ENCODE assay signal across 1 cellular context in the genomic region with DNA sequence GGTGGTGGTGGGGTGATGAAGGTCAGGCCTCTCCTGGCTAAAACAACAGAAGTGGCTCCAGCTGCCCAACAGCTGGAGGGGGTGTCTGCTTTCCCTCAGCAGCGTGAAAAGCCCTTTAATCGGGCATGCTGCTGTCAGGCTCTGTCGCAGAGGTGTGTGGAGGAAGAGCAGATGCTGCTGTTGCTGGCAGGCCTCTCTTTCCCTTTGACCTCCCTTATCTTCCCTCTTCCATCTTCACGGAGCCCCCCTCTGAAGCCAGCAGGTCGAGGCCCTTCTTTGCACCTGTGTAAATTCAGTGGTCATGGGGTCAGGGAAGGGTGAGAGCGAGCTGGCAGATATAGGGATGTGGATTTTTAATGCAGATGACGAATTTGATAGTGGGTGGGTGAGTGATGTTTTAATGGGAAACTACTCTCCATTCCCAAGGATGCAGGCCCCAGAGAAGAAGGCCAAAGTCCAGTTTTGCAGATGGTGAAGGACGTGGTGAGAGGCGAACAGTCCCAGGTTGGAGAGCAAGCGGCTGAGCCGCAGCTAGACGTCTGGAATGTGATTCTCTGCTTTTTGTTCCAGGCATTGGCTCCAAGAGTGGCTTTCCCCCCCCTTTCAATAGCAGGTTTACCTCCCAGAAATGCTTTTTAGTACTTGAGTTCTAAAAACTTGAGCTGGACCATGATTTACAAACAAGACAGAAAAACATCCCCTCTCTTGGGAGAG.
TF ChIP-seq lines count a peak whose summit lies in the region.

No MANE protein-coding gene starts in this region.

TF ChIP-seq in HepG2, 621 proteins besides CTCF, POLR2A, EP300 and RAD21 (continued from another document and continues in another):
- TF ChIP-seq, protein P1, sequence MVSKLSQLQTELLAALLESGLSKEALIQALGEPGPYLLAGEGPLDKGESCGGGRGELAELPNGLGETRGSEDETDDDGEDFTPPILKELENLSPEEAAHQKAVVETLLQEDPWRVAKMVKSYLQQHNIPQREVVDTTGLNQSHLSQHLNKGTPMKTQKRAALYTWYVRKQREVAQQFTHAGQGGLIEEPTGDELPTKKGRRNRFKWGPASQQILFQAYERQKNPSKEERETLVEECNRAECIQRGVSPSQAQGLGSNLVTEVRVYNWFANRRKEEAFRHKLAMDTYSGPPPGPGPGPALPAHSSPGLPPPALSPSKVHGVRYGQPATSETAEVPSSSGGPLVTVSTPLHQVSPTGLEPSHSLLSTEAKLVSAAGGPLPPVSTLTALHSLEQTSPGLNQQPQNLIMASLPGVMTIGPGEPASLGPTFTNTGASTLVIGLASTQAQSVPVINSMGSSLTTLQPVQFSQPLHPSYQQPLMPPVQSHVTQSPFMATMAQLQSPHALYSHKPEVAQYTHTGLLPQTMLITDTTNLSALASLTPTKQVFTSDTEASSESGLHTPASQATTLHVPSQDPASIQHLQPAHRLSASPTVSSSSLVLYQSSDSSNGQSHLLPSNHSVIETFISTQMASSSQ (IDR thresholded peaks at IDR 0.05; ENCODE audit: low read depth) = no peak
- TF ChIP-seq, protein P1 (CRISPR knock-in tag; IDR thresholded peaks at IDR 0.05; ENCODE audit: borderline replicate concordance) = 0 out of 2 replicates have a peak, but pooled peaks have one; percentile 4
- TF ChIP-seq, protein P2, sequence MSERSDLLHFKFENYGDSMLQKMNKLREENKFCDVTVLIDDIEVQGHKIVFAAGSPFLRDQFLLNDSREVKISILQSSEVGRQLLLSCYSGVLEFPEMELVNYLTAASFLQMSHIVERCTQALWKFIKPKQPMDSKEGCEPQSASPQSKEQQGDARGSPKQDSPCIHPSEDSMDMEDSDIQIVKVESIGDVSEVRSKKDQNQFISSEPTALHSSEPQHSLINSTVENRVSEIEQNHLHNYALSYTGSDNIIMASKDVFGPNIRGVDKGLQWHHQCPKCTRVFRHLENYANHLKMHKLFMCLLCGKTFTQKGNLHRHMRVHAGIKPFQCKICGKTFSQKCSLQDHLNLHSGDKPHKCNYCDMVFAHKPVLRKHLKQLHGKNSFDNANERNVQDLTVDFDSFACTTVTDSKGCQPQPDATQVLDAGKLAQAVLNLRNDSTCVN (CRISPR knock-in tag; IDR thresholded peaks at IDR 0.05; ENCODE audit: borderline replicate concordance) = peak; percentile 17; the same call in 1 of the 2 replicates
- TF ChIP-seq RARA (CRISPR knock-in tag; IDR thresholded peaks at IDR 0.05) (peak; percentile 62), ZBTB7B (CRISPR knock-in tag; IDR thresholded peaks at IDR 0.05) (0 out of 2 replicates have a peak, but pooled peaks have one; percentile 38), ZNF709 (CRISPR knock-in tag; IDR thresholded peaks at IDR 0.05) (peak; percentile 39; the same call in 1 of the 2 replicates), TBX2 (CRISPR knock-in tag; IDR thresholded peaks at IDR 0.05; ENCODE audit: borderline replicate concordance) (peak; percentile 32; the same call in 1 of the 2 replicates), RXRB (CRISPR knock-in tag; IDR thresholded peaks at IDR 0.05; ENCODE audit: borderline replicate concordance) (0 out of 2 replicates have a peak, but pooled peaks have one; percentile 8), HOXA3 (CRISPR knock-in tag; IDR thresholded peaks at IDR 0.05) (peak; percentile 30; the same call in 1 of the 2 replicates), KDM5B (CRISPR knock-in tag; IDR thresholded peaks at IDR 0.05; ENCODE audit: borderline replicate concordance) (peak; percentile 37; the same call in 1 of the 2 replicates), ZNF746 (CRISPR knock-in tag; IDR thresholded peaks at IDR 0.05) (no peak), TAF1 (CRISPR knock-in tag; IDR thresholded peaks at IDR 0.05) (0 out of 2 replicates have a peak, but pooled peaks have one; percentile 3), ZBTB7A (CRISPR knock-in tag; IDR thresholded peaks at IDR 0.05) (0 out of 2 replicates have a peak, but pooled peaks have one; percentile 15), ZNF337 (CRISPR knock-in tag; IDR thresholded peaks at IDR 0.05; ENCODE audit: borderline replicate concordance, low read depth) (no peak), ZNF557 (CRISPR knock-in tag; IDR thresholded peaks at IDR 0.05) (0 out of 2 replicates have a peak, but pooled peaks have one; percentile 27), NR2F6 (IDR thresholded peaks at IDR 0.05) (peak; percentile 57), NR2F6 (CRISPR knock-in tag; IDR thresholded peaks at IDR 0.05) (peak; percentile 47; the same call in 1 of the 2 replicates), HES4 (CRISPR knock-in tag; IDR thresholded peaks at IDR 0.05; ENCODE audit: borderline replicate concordance) (peak; percentile 28; the same call in 1 of the 2 replicates), SALL1 (CRISPR knock-in tag; IDR thresholded peaks at IDR 0.05) (0 out of 2 replicates have a peak, but pooled peaks have one; percentile 2), HDAC1 (CRISPR knock-in tag; IDR thresholded peaks at IDR 0.05) (peak; percentile 33; the same call in 1 of the 2 replicates), SP140L (CRISPR knock-in tag; IDR thresholded peaks at IDR 0.05; ENCODE audit: borderline replicate concordance) (no peak), ZMYM4 (CRISPR knock-in tag; IDR thresholded peaks at IDR 0.05) (peak; percentile 39; the same call in 1 of the 2 replicates)
- TF ChIP-seq, protein P3, sequence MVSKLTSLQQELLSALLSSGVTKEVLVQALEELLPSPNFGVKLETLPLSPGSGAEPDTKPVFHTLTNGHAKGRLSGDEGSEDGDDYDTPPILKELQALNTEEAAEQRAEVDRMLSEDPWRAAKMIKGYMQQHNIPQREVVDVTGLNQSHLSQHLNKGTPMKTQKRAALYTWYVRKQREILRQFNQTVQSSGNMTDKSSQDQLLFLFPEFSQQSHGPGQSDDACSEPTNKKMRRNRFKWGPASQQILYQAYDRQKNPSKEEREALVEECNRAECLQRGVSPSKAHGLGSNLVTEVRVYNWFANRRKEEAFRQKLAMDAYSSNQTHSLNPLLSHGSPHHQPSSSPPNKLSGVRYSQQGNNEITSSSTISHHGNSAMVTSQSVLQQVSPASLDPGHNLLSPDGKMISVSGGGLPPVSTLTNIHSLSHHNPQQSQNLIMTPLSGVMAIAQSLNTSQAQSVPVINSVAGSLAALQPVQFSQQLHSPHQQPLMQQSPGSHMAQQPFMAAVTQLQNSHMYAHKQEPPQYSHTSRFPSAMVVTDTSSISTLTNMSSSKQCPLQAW (CRISPR knock-in tag; IDR thresholded peaks at IDR 0.05) = 0 out of 2 replicates have a peak, but pooled peaks have one; percentile 48
- TF ChIP-seq, protein P4, sequence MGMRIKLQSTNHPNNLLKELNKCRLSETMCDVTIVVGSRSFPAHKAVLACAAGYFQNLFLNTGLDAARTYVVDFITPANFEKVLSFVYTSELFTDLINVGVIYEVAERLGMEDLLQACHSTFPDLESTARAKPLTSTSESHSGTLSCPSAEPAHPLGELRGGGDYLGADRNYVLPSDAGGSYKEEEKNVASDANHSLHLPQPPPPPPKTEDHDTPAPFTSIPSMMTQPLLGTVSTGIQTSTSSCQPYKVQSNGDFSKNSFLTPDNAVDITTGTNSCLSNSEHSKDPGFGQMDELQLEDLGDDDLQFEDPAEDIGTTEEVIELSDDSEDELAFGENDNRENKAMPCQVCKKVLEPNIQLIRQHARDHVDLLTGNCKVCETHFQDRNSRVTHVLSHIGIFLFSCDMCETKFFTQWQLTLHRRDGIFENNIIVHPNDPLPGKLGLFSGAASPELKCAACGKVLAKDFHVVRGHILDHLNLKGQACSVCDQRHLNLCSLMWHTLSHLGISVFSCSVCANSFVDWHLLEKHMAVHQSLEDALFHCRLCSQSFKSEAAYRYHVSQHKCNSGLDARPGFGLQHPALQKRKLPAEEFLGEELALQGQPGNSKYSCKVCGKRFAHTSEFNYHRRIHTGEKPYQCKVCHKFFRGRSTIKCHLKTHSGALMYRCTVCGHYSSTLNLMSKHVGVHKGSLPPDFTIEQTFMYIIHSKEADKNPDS (CRISPR knock-in tag; IDR thresholded peaks at IDR 0.05) = no peak
- TF ChIP-seq, protein P5, sequence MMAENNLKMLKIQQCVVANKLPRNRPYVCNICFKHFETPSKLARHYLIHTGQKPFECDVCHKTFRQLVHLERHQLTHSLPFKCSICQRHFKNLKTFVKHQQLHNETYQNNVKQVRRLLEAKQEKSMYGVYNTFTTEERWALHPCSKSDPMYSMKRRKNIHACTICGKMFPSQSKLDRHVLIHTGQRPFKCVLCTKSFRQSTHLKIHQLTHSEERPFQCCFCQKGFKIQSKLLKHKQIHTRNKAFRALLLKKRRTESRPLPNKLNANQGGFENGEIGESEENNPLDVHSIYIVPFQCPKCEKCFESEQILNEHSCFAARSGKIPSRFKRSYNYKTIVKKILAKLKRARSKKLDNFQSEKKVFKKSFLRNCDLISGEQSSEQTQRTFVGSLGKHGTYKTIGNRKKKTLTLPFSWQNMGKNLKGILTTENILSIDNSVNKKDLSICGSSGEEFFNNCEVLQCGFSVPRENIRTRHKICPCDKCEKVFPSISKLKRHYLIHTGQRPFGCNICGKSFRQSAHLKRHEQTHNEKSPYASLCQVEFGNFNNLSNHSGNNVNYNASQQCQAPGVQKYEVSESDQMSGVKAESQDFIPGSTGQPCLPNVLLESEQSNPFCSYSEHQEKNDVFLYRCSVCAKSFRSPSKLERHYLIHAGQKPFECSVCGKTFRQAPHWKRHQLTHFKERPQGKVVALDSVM (CRISPR knock-in tag; IDR thresholded peaks at IDR 0.05) = 0 out of 2 replicates have a peak, but pooled peaks have one; percentile 25
- TF ChIP-seq, protein P6, sequence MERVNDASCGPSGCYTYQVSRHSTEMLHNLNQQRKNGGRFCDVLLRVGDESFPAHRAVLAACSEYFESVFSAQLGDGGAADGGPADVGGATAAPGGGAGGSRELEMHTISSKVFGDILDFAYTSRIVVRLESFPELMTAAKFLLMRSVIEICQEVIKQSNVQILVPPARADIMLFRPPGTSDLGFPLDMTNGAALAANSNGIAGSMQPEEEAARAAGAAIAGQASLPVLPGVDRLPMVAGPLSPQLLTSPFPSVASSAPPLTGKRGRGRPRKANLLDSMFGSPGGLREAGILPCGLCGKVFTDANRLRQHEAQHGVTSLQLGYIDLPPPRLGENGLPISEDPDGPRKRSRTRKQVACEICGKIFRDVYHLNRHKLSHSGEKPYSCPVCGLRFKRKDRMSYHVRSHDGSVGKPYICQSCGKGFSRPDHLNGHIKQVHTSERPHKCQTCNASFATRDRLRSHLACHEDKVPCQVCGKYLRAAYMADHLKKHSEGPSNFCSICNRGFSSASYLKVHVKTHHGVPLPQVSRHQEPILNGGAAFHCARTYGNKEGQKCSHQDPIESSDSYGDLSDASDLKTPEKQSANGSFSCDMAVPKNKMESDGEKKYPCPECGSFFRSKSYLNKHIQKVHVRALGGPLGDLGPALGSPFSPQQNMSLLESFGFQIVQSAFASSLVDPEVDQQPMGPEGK (CRISPR knock-in tag; IDR thresholded peaks at IDR 0.05) = peak; percentile 74
- TF ChIP-seq, protein P7, sequence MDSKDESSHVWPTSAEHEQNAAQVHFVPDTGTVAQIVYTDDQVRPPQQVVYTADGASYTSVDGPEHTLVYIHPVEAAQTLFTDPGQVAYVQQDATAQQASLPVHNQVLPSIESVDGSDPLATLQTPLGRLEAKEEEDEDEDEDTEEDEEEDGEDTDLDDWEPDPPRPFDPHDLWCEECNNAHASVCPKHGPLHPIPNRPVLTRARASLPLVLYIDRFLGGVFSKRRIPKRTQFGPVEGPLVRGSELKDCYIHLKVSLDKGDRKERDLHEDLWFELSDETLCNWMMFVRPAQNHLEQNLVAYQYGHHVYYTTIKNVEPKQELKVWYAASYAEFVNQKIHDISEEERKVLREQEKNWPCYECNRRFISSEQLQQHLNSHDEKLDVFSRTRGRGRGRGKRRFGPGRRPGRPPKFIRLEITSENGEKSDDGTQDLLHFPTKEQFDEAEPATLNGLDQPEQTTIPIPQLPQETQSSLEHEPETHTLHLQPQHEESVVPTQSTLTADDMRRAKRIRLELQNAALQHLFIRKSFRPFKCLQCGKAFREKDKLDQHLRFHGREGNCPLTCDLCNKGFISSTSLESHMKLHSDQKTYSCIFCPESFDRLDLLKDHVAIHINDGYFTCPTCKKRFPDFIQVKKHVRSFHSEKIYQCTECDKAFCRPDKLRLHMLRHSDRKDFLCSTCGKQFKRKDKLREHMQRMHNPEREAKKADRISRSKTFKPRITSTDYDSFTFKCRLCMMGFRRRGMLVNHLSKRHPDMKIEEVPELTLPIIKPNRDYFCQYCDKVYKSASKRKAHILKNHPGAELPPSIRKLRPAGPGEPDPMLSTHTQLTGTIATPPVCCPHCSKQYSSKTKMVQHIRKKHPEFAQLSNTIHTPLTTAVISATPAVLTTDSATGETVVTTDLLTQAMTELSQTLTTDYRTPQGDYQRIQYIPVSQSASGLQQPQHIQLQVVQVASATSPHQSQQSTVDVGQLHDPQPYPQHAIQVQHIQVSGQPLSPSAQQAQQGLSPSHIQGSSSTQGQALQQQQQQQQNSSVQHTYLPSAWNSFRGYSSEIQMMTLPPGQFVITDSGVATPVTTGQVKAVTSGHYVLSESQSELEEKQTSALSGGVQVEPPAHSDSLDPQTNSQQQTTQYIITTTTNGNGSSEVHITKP (CRISPR knock-in tag; IDR thresholded peaks at IDR 0.05; ENCODE audit: low read depth) = peak; percentile 91
- TF ChIP-seq, protein P8, sequence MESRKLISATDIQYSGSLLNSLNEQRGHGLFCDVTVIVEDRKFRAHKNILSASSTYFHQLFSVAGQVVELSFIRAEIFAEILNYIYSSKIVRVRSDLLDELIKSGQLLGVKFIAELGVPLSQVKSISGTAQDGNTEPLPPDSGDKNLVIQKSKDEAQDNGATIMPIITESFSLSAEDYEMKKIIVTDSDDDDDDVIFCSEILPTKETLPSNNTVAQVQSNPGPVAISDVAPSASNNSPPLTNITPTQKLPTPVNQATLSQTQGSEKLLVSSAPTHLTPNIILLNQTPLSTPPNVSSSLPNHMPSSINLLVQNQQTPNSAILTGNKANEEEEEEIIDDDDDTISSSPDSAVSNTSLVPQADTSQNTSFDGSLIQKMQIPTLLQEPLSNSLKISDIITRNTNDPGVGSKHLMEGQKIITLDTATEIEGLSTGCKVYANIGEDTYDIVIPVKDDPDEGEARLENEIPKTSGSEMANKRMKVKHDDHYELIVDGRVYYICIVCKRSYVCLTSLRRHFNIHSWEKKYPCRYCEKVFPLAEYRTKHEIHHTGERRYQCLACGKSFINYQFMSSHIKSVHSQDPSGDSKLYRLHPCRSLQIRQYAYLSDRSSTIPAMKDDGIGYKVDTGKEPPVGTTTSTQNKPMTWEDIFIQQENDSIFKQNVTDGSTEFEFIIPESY (CRISPR knock-in tag; IDR thresholded peaks at IDR 0.05) = 0 out of 2 replicates have a peak, but pooled peaks have one; percentile 7
